1 cellular context compared by ENCODE assay signal in genomic region chr4:126955292-126956191, GRCh38.
A peak's percentile ranks its signal among the peaks of the same experiment; 100 is the strongest.
TF ChIP-seq lines count a peak whose summit lies in the region.

No MANE protein-coding gene starts in this region.

TF ChIP-seq in K562, 482 proteins besides CTCF, POLR2A, EP300 and RAD21 (continued from another document):
- TF ChIP-seq HOMEZ (CRISPR knock-in tag; IDR thresholded peaks at IDR 0.05) (no peak), ZNF77 (CRISPR knock-in tag; IDR thresholded peaks at IDR 0.05) (no peak), SIN3A (IDR thresholded peaks at IDR 0.05; ENCODE audit: borderline replicate concordance in 2 of 2, control insufficient read depth in 1 of 2, low read depth in 2 of 2, low read length in 2 of 2) (peak; percentile 12 to 87; a peak in 3 of 4 replicates), NFIC (IDR thresholded peaks at IDR 0.05) (peak; percentile 50; the same call in 1 of the 2 replicates), ADNP (tag; IDR thresholded peaks at IDR 0.05) (no peak), CREB3L1 (IDR thresholded peaks at IDR 0.05; ENCODE audit: borderline replicate concordance, low read depth) (no peak), BRD9 (IDR thresholded peaks at IDR 0.05; ENCODE audit: low read depth, partially characterized antibody) (no peak), TRIM24 (IDR thresholded peaks at IDR 0.05) (peak in 1 of 2 experiments; percentile 44; a peak in 1 of 4 replicates), ZNF764 (CRISPR knock-in tag; IDR thresholded peaks at IDR 0.05; ENCODE audit: low read depth) (no peak)
- TF ChIP-seq, protein P1, sequence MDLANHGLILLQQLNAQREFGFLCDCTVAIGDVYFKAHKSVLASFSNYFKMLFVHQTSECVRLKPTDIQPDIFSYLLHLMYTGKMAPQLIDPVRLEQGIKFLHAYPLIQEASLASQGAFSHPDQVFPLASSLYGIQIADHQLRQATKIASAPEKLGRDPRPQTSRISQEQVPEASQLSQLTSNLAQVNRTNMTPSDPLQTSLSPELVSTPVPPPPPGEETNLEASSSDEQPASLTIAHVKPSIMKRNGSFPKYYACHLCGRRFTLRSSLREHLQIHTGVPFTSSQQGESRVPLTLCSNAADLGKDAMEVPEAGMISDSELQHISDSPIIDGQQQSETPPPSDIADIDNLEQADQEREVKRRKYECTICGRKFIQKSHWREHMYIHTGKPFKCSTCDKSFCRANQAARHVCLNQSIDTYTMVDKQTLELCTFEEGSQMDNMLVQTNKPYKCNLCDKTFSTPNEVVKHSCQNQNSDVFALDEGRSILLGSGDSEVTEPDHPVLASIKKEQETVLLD (IDR thresholded peaks at IDR 0.05): no peak; the same call in 1 of the 2 replicates
TF ChIP-seq in K562: peak in this region for 111.
